ENCODE assay signal across 8 cellular contexts in the genomic region with DNA sequence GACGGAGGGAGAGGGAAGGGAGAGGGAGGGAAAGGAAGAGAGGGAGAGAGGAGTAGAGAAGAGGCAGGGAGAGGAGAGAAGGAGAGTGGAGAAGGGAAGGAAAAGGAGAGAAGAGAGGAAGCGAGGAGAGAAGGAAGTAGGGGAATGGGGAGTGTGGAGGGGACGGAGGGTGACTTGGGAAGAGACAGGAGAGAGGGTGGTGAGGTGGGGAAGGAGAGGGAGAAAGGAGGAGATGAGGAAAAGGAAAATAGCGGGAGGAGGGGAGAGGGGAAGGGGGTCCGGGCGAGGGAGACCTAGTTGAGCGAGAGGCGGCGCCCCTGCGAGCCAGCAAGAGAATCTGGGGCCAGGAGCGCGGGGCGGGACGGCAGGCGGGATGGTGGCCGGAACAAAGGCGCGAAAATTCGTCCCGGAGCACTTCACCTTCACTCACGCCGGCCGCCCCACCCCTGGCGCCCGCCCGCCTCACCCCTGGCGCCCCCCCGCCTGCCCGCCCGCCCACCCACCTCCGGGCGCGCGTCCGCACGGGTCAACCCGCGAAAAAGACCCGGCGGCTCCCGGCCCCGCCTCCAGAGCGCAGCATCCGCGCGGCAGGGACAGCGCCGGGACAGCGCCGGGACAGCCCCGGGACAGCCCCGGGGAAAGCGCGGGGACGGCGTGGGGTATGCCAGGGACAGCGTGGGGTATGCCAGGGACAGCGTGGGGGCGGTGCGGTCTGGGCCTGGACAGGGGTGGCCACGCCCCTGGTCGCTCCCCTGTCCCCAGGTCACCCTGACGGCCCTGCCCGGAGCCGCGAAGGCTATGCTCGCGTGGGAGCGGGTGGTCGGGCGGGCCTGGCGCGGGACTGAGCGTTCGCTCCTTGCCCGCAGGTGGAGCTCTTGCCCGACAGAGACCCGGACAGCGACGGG. TPM values are rescaled to one million over a fixed set of nuclear protein-coding genes. Genes with fewer than 3 reads are reported as not detected.
DNase-seq lines count a peak whose midpoint lies in the region; ATAC-seq and FAIRE-seq lines count a peak whose summit lies in the region.

No MANE protein-coding gene starts in this region.

- no peaks in the 10 kb centered on the region for H3K36me3 Mint-ChIP-seq in activated naive CD4-positive, alpha-beta T cell treated with anti-CD3 and anti-CD28 coated beads, Interleukin-2, amount 10 ng/mL, durations not matched to agents 7 days and 5 days

- CTCF ChIA-PET in activated naive CD4-positive, alpha-beta T cell treated with anti-CD3 and anti-CD28 coated beads, Interleukin-2, amount 10 ng/mL, durations not matched to agents 7 days and 5 days (lab: Charles Lee): no interaction called here

- no peak for ATAC-seq in sciatic nerve

- DNase-seq in activated CD4-positive, alpha-beta T cell treated with anti-CD3 and anti-CD28 coated beads for 48 hours: peak; percentile 11
- no peak for DNase-seq in activated CD4-positive, alpha-beta T cell treated with anti-CD3 and anti-CD28 coated beads, Interleukin-2, amount 50 U/mL, for 48 hours
- DNase-seq in SW480 (ENCODE audit: low spot score) (peak; percentile 80), iPS-NIHi7 (ENCODE audit: extremely low spot score) (peak; percentile 85), urothelium cell line (ENCODE audit: low spot score) (peak; percentile 83), sciatic nerve (ENCODE audit: low spot score) (no peak), superior temporal gyrus (ENCODE audit: extremely low spot score) (no peak)
- DNase-seq in activated naive CD4-positive, alpha-beta T cell treated with anti-CD3 and anti-CD28 coated beads, Interleukin-2, amount 10 ng/mL, durations not matched to agents 7 days and 5 days: no peak

- H3K4me1 Mint-ChIP-seq in activated naive CD4-positive, alpha-beta T cell treated with anti-CD3 and anti-CD28 coated beads, Interleukin-2, amount 10 ng/mL, durations not matched to agents 7 days and 5 days: no peaks in the 10 kb centered on the region

- H3K27ac Mint-ChIP-seq in activated naive CD4-positive, alpha-beta T cell treated with anti-CD3 and anti-CD28 coated beads, Interleukin-2, amount 10 ng/mL, durations not matched to agents 7 days and 5 days: no peak overlapping the region

- peaks cover 53% of the 10 kb centered on the region for H3K27me3 Mint-ChIP-seq in activated naive CD4-positive, alpha-beta T cell treated with anti-CD3 and anti-CD28 coated beads, Interleukin-2, amount 10 ng/mL, durations not matched to agents 7 days and 5 days

- no peak overlapping the region for H3K4me3 Mint-ChIP-seq in activated naive CD4-positive, alpha-beta T cell treated with anti-CD3 and anti-CD28 coated beads, Interleukin-2, amount 10 ng/mL, durations not matched to agents 7 days and 5 days

- intact Hi-C loops in sciatic nerve (cut with DNase I): no loop called here

- H3K9me3 Mint-ChIP-seq in activated naive CD4-positive, alpha-beta T cell treated with anti-CD3 and anti-CD28 coated beads, Interleukin-2, amount 10 ng/mL, durations not matched to agents 7 days and 5 days: no peaks in the 10 kb centered on the region

- peak; percentile 96 for FAIRE-seq in urothelium cell line (lab: Jason Lieb, UNC)

RNA-seq across cellular contexts. Expression of a gene that starts 4.2 kb away (rescaled TPM):
- total RNA-seq in sciatic nerve: not detected

Comparison
In these comparisons a context has a peak if more than half of its experiments do, and no peak if none do; other contexts are left out.
1. DNase-seq: peak in activated CD4-positive, alpha-beta T cell treated with anti-CD3 and anti-CD28 coated beads for 48 hours (single experiment), SW480 (single experiment), iPS-NIHi7 (single experiment) and urothelium cell line (single experiment); none in activated CD4-positive, alpha-beta T cell treated with anti-CD3 and anti-CD28 coated beads, Interleukin-2, amount 50 U/mL, for 48 hours (0 of 2), activated naive CD4-positive, alpha-beta T cell treated with anti-CD3 and anti-CD28 coated beads, Interleukin-2, amount 10 ng/mL, durations not matched to agents 7 days and 5 days (single experiment), sciatic nerve (single experiment) and superior temporal gyrus (single experiment).